In the genomic region with DNA sequence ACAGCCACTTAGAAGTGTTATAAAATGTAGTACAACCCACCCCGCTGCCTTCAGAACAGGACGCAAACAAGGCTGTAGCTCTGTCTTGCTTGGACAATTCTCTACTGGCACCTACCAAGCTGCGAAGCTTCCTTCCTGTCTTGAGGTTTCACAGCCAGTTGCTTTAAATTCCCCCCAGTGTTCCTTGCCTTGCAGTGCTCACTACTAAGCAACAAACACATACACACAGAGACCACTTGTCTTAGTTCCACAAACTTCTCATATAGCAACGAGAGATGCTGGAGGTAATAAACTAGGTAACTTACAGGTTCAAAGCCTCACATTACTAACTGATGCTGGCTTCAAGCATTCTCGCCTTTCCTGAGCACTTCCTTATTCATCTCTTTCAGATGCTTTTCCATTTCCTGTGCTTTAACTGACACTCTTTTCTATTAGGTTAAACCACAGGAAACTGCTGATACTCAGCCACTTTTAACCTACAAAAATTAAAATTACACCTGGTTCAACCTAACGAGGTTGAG, we compare ENCODE assay signal across 9 cellular contexts.
DNase-seq lines count a peak whose midpoint lies in the region; ATAC-seq, FAIRE-seq and TF ChIP-seq lines count a peak whose summit lies in the region.
"Had no signal": no experiment of that assay in that cellular context is flagged by ENCODE, and none has a peak within 500 bp of the region (broad histone marks: within the 10 kb centered on the region; RNA-seq: fewer than 3 reads in every experiment).

No MANE protein-coding gene starts in this region.

- H3K36me3 ChIP-seq in small intestine (ENCODE audit: control insufficient read depth in 2 of 2, insufficient read depth in 2 of 2, low read length in 2 of 2) (no peaks in the 10 kb centered on the region), HAP-1 (replicated peaks) (no peaks in the 10 kb centered on the region)

- 0 out of 2 replicates have a peak, but pooled peaks have one; percentile 18 for TF ChIP-seq POLR2A in Raji (IDR thresholded peaks at IDR 0.05; ENCODE audit: insufficient read depth, low read depth, low read length)

- peak; percentile 69 for ATAC-seq in GM18858 (IDR thresholded peaks at IDR 0.05; ENCODE audit: unreplicated experiment)
- peak; percentile 92 for ATAC-seq in GM21825 (IDR thresholded peaks at IDR 0.05; ENCODE audit: unreplicated experiment)

- in situ Hi-C loops in HAP-1 (cut with MboI; ENCODE audit: low sequenced_read_pairs), result no loop called here

- FAIRE-seq in small intestine (lab: Jason Lieb, UNC), result no peak

- H3K4me1 ChIP-seq in small intestine (ENCODE audit: control insufficient read depth in 2 of 2, insufficient read depth in 1 of 2, low read depth in 1 of 2, low read length in 1 of 2), result no peaks in the 10 kb centered on the region
- no peaks in the 10 kb centered on the region for H3K4me1 ChIP-seq in HAP-1

- H3K27me3 ChIP-seq in small intestine (ENCODE audit: control insufficient read depth in 2 of 2, insufficient read depth in 2 of 2, low read length in 2 of 2) (no peaks in the 10 kb centered on the region), HAP-1 (ENCODE audit: low read depth) (no peaks in the 10 kb centered on the region)

- 55 to 73% (median 60%) methylated on average over 6 of the region's 6 CpGs for WGBS in small intestine, 3 donors

- peak overlapping the region in 1 of 2 donors; percentile 12 for H3K27ac ChIP-seq in small intestine (ENCODE audit: low read depth in 1 of 2, low read length in 1 of 2)

- peak; percentile 54 for DNase-seq in small intestine
- DNase-seq in NCI-H2029 (lab: John Stamatoyannopoulos, UW), result no peak
- no peak for DNase-seq in HAP-1 (ENCODE audit: low spot score in 2 of 2)
- no peak for DNase-seq in inferior parietal cortex (ENCODE audit: extremely low spot score)
- DNase-seq in putamen (ENCODE audit: low spot score), result no peak
- DNase-seq: NCI-H82 had no signal

- H3K9me3 ChIP-seq in small intestine (ENCODE audit: control insufficient read depth, low read depth) (no peaks in the 10 kb centered on the region), HAP-1 (peaks cover 6% of the 10 kb centered on the region; the same call in 1 of the 2 replicates)

- no peak overlapping the region for H3K4me3 ChIP-seq in small intestine (ENCODE audit: low read depth in 1 of 2, low read length in 2 of 2)
- H3K4me3 ChIP-seq in HAP-1, result no peak overlapping the region
